Comparison of ENCODE assay signal across 8 cellular contexts in genomic region chr6:44222486-44222986, GRCh38. TPM values are rescaled to one million over a fixed set of nuclear protein-coding genes. Genes with fewer than 3 reads are reported as not detected.
DNase-seq lines count a peak whose midpoint lies in the region; ATAC-seq and TF ChIP-seq lines count a peak whose summit lies in the region.

No MANE protein-coding gene starts in this region.

- no peak for DNase-seq in SK-N-SH
- DNase-seq in activated naive CD4-positive, alpha-beta T cell treated with anti-CD3 and anti-CD28 coated beads, Interleukin-2, amount 50 U/mL, for 72 hours (ENCODE audit: low spot score in 2 of 2): no peak
- peak; percentile 62 for DNase-seq in iPS-NIHi7 (ENCODE audit: extremely low spot score)
- no peak for DNase-seq in NCI-H1436 (lab: John Stamatoyannopoulos, UW)
- no peak for DNase-seq in NCI-H1694 treated with DMSO at 0.1 percent for 48 hours (lab: John Stamatoyannopoulos, UW)

- TF ChIP-seq EP300 in SK-N-SH (IDR thresholded peaks at IDR 0.05; ENCODE audit: borderline replicate concordance in 1 of 2, low read depth in 1 of 2, low read length in 1 of 2): no peak

- CTCF ChIA-PET in SK-N-SH (lab: Yijun Ruan, JAX): interaction anchor here (1.0 to 13.7 kb wide), 10 partner anchors 10 to 127 kb away, joined by 3 to 224 read pairs (median 4); partner anchors contain the start of gene HSP90AB1

- H3K4me2 ChIP-seq in SK-N-SH: peak overlapping the region; percentile 99

- H3K4me3 ChIP-seq in SK-N-SH (ENCODE audit: low read depth in 2 of 2, low read length in 1 of 2): peak overlapping the region in 1 of 2 experiments; percentile 53; a peak in 1 of 4 replicates
- H3K4me3 ChIP-seq in stomach smooth muscle (ENCODE audit: low read length in 2 of 2): peak overlapping the region; percentile 66 to 83

- H3K36me3 ChIP-seq in SK-N-SH (replicated peaks in 1 of 2; ENCODE audit: control insufficient read depth in 1 of 2, insufficient read depth in 2 of 2, low read length in 1 of 2) (no peaks in the 10 kb centered on the region), stomach smooth muscle (ENCODE audit: control insufficient read depth in 2 of 2, insufficient read depth in 2 of 2, low read length in 2 of 2) (no peaks in the 10 kb centered on the region)

- H4K20me1 ChIP-seq in SK-N-SH (ENCODE audit: insufficient read depth): peaks cover 5% of the 10 kb centered on the region; the same call in 1 of the 2 replicates

- H3K36me3 Mint-ChIP-seq in activated naive CD4-positive, alpha-beta T cell treated with anti-CD3 and anti-CD28 coated beads, Interleukin-2, amount 50 U/mL, for 72 hours: peaks cover 0 to 11% of the 10 kb centered on the region in 2 donors

- ATAC-seq in SK-N-SH treated with all-trans-retinoic acid at 6 μM for 48 hours (no peak), esophagus mucosa (no peak)
- ATAC-seq in activated naive CD4-positive, alpha-beta T cell treated with anti-CD3 and anti-CD28 coated beads, Interleukin-2, amount 50 U/mL, for 72 hours: no peak

- no peak overlapping the region for H2AFZ ChIP-seq in SK-N-SH (ENCODE audit: low read depth)

- peaks cover 7% of the 10 kb centered on the region for H3F3A ChIP-seq in SK-N-SH (replicated peaks; ENCODE audit: insufficient read depth)

- peaks cover 7% of the 10 kb centered on the region; the same call in 1 of the 2 replicates for H3K79me2 ChIP-seq in SK-N-SH (ENCODE audit: insufficient read depth)

- no peak overlapping the region for H3K9ac ChIP-seq in SK-N-SH
- H3K9ac ChIP-seq in stomach smooth muscle (ENCODE audit: low read length in 2 of 2): peak overlapping the region; percentile 71 to 75

- no peaks in the 10 kb centered on the region for H3K27me3 ChIP-seq in SK-N-SH (ENCODE audit: insufficient read depth)
- H3K27me3 ChIP-seq in stomach smooth muscle (ENCODE audit: control insufficient read depth in 1 of 2, insufficient read depth in 2 of 2, low read length in 2 of 2): no peaks in the 10 kb centered on the region

- 84% methylated on average over 8 of the region's 9 CpGs for WGBS in SK-N-SH (ENCODE audit: low lambda C conversion rate)

- TF ChIP-seq RAD21 in SK-N-SH (IDR thresholded peaks at IDR 0.05; ENCODE audit: low read length): no peak

- H3K27ac ChIP-seq in SK-N-SH (ENCODE audit: low read depth in 2 of 2, low read length in 1 of 2) (peak overlapping the region in 1 of 2 experiments; percentile 98; a peak in 2 of 4 replicates), stomach smooth muscle (ENCODE audit: low read length) (peak overlapping the region; percentile 94)

- no peaks in the 10 kb centered on the region for H3K9me3 Mint-ChIP-seq in activated naive CD4-positive, alpha-beta T cell treated with anti-CD3 and anti-CD28 coated beads, Interleukin-2, amount 50 U/mL, for 72 hours

- H3K27ac Mint-ChIP-seq in activated naive CD4-positive, alpha-beta T cell treated with anti-CD3 and anti-CD28 coated beads, Interleukin-2, amount 50 U/mL, for 72 hours: peak overlapping the region; percentile 81 to 86

- no peaks in the 10 kb centered on the region for H3K9me2 ChIP-seq in SK-N-SH

- no peak for TF ChIP-seq CTCF in SK-N-SH (IDR thresholded peaks at IDR 0.05)

- peaks cover 17 to 66% of the 10 kb centered on the region in 2 experiments for H3K4me1 ChIP-seq in SK-N-SH (ENCODE audit: control insufficient read depth in 1 of 2, insufficient read depth in 2 of 2, low read depth in 1 of 2, low read length in 1 of 2)
- H3K4me1 ChIP-seq in stomach smooth muscle (ENCODE audit: control insufficient read depth, insufficient read depth, low read length): peaks cover 73% of the 10 kb centered on the region

- H3K9me3 ChIP-seq in SK-N-SH (no peaks in the 10 kb centered on the region), stomach smooth muscle (ENCODE audit: control insufficient read depth in 2 of 2, low read length in 2 of 2) (no peaks in the 10 kb centered on the region)

- POLR2A ChIA-PET in SK-N-SH (lab: Yijun Ruan, JAX): interaction anchor here (2.1 to 4.7 kb wide), 2 partner anchors 12 to 24 kb away, joined by 20 to 49 read pairs; partner anchors contain the start of gene HSP90AB1

TF ChIP-seq in SK-N-SH, 30 proteins besides CTCF, POLR2A, EP300 and RAD21 (continues in another document):
- TF ChIP-seq MEF2A (IDR thresholded peaks at IDR 0.05; ENCODE audit: borderline replicate concordance, low read depth): no peak
- TF ChIP-seq, protein P1, sequence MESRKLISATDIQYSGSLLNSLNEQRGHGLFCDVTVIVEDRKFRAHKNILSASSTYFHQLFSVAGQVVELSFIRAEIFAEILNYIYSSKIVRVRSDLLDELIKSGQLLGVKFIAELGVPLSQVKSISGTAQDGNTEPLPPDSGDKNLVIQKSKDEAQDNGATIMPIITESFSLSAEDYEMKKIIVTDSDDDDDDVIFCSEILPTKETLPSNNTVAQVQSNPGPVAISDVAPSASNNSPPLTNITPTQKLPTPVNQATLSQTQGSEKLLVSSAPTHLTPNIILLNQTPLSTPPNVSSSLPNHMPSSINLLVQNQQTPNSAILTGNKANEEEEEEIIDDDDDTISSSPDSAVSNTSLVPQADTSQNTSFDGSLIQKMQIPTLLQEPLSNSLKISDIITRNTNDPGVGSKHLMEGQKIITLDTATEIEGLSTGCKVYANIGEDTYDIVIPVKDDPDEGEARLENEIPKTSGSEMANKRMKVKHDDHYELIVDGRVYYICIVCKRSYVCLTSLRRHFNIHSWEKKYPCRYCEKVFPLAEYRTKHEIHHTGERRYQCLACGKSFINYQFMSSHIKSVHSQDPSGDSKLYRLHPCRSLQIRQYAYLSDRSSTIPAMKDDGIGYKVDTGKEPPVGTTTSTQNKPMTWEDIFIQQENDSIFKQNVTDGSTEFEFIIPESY (IDR thresholded peaks at IDR 0.05; ENCODE audit: borderline replicate concordance, low read depth): no peak
- no peak for TF ChIP-seq NRF1 (IDR thresholded peaks at IDR 0.05; ENCODE audit: low read depth, low read length)
- TF ChIP-seq YY1 (IDR thresholded peaks at IDR 0.05; ENCODE audit: low read depth): no peak
- no peak for TF ChIP-seq TCF12 (IDR thresholded peaks at IDR 0.05)

TF ChIP-seq in SK-N-SH treated with all-trans-retinoic acid at 6 μM for 48 hours, 23 proteins besides CTCF, POLR2A, EP300 and RAD21 (continues in another document):
- no peak for TF ChIP-seq GLIS3 (CRISPR knock-in tag; IDR thresholded peaks at IDR 0.05)
- TF ChIP-seq TSHZ2 (CRISPR knock-in tag; IDR thresholded peaks at IDR 0.05): no peak
- TF ChIP-seq OSR1 (CRISPR knock-in tag; IDR thresholded peaks at IDR 0.05): no peak

RNA-seq across cellular contexts. Expression of gene SLC29A1, which starts 0.9 kb away (rescaled TPM):
- polyA plus RNA-seq in SK-N-SH (2012; rRNA removed): 44.5 and 49.7 TPM in 2 replicates
- 23.7 and 34.3 TPM in 2 replicates for polyA plus RNA-seq in SK-N-SH (2012; cell fraction: cytosol; rRNA removed)
- 72.9 and 74.9 TPM in 2 replicates for polyA plus RNA-seq in SK-N-SH (2012; cell fraction: nucleus; rRNA removed)
- 10 to 100 TPM; 37.1 to 56.5 TPM for total RNA-seq in activated naive CD4-positive, alpha-beta T cell treated with anti-CD3 and anti-CD28 coated beads, Interleukin-2, amount 50 U/mL, for 72 hours
- 12.8 TPM for total RNA-seq in esophagus mucosa

RNA-seq across cellular contexts. Expression of gene MYMX, which starts 5.8 kb away (rescaled TPM):
- polyA plus RNA-seq in SK-N-SH (2012; rRNA removed): 0.13 TPM in 1 of 2 replicates, not detected in the other
- not detected in 2 replicates for polyA plus RNA-seq in SK-N-SH (2012; cell fraction: cytosol; rRNA removed)
- not detected in 2 replicates for polyA plus RNA-seq in SK-N-SH (2012; cell fraction: nucleus; rRNA removed)
- not detected for total RNA-seq in activated naive CD4-positive, alpha-beta T cell treated with anti-CD3 and anti-CD28 coated beads, Interleukin-2, amount 50 U/mL, for 72 hours
- 0.44 TPM for total RNA-seq in esophagus mucosa

RNA-seq across cellular contexts. Expression of gene HSP90AB1, which starts 24.4 kb away (rescaled TPM):
- 843 and 1,069 TPM in 2 replicates for polyA plus RNA-seq in SK-N-SH (2012; rRNA removed)
- 915 and 1,057 TPM in 2 replicates for polyA plus RNA-seq in SK-N-SH (2012; cell fraction: cytosol; rRNA removed)
- 744 and 797 TPM in 2 replicates for polyA plus RNA-seq in SK-N-SH (2012; cell fraction: nucleus; rRNA removed)
- 1,000 to 10,000 TPM; 1,343 to 1,701 TPM for total RNA-seq in activated naive CD4-positive, alpha-beta T cell treated with anti-CD3 and anti-CD28 coated beads, Interleukin-2, amount 50 U/mL, for 72 hours
- total RNA-seq in esophagus mucosa: 412 TPM

RNA-seq across cellular contexts. Expression of gene SLC35B2, which starts 34.8 kb away (rescaled TPM):
- polyA plus RNA-seq in SK-N-SH (2012; rRNA removed): 125 and 163 TPM in 2 replicates
- 69.7 and 109 TPM in 2 replicates for polyA plus RNA-seq in SK-N-SH (2012; cell fraction: cytosol; rRNA removed)
- polyA plus RNA-seq in SK-N-SH (2012; cell fraction: nucleus; rRNA removed): 108 and 123 TPM in 2 replicates
- 10 to 100 TPM; 18.3 to 23.8 TPM for total RNA-seq in activated naive CD4-positive, alpha-beta T cell treated with anti-CD3 and anti-CD28 coated beads, Interleukin-2, amount 50 U/mL, for 72 hours
- 15.7 TPM for total RNA-seq in esophagus mucosa

RNA-seq across cellular contexts. Expression of gene NFKBIE, which starts 42.8 kb away (rescaled TPM):
- polyA plus RNA-seq in SK-N-SH (2012; rRNA removed): 5.8 and 6.4 TPM in 2 replicates
- polyA plus RNA-seq in SK-N-SH (2012; cell fraction: cytosol; rRNA removed): 4.0 and 4.4 TPM in 2 replicates
- 7.8 and 12.0 TPM in 2 replicates for polyA plus RNA-seq in SK-N-SH (2012; cell fraction: nucleus; rRNA removed)
- total RNA-seq in activated naive CD4-positive, alpha-beta T cell treated with anti-CD3 and anti-CD28 coated beads, Interleukin-2, amount 50 U/mL, for 72 hours: 10 to 100 TPM; 17.7 to 19.9 TPM
- total RNA-seq in esophagus mucosa: 2.8 TPM
